Comparison of ENCODE assay signal across 1 cellular context in genomic region chr1:118993712-118994049, GRCh38.
TF ChIP-seq lines count a peak whose summit lies in the region.

No MANE protein-coding gene starts in this region.

TF ChIP-seq in K562, 482 proteins besides CTCF, POLR2A, EP300 and RAD21:
- TF ChIP-seq REST (CRISPR knock-in tag; IDR thresholded peaks at IDR 0.05; ENCODE audit: low read depth), result no peak
- TF ChIP-seq NUFIP1 (IDR thresholded peaks at IDR 0.05; ENCODE audit: partially characterized antibody), result no peak
- no peak for TF ChIP-seq ILF3 (IDR thresholded peaks at IDR 0.05; ENCODE audit: borderline replicate concordance)
- no peak for TF ChIP-seq DIDO1 (tag; IDR thresholded peaks at IDR 0.05; ENCODE audit: low read depth)
